1 cellular context compared by ENCODE assay signal in the genomic region with DNA sequence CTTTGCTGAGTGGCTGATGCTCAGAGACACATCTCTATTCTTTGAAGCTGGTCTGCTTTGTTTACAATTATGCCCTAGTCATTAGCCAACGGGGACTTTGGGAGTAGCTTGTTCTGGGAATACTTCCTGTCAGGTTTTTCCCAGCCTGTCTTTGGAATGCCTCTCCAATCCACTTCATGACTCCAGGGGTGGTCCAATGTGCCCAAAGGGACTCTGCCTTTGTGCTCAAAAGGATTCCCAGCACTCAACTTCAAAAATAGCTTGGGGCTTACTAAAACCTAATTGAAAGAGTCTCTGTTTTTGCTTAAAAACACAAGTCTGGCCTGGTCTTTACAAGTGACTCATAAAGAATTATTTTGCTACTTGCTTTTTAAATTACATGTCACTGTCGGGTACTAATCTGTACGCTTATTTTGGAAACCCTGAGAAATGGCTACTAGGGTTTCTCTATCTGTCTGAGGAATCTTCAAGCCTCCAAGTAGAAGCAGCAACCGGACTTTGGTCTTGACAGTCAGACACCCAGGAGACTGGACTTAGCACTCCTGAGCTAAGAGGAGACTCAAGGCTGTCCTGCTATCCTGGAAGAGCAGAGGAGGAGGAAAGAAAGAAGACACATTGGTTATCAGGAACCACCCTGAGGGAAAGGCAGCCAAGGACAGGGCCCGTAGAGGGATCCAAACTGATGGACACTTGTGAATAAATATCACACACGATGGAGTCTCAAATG.
TF ChIP-seq lines count a peak whose summit lies in the region.

No MANE protein-coding gene starts in this region.

TF ChIP-seq in HepG2, 621 proteins besides CTCF, POLR2A, EP300 and RAD21 (continued from another document):
- TF ChIP-seq, protein P1, sequence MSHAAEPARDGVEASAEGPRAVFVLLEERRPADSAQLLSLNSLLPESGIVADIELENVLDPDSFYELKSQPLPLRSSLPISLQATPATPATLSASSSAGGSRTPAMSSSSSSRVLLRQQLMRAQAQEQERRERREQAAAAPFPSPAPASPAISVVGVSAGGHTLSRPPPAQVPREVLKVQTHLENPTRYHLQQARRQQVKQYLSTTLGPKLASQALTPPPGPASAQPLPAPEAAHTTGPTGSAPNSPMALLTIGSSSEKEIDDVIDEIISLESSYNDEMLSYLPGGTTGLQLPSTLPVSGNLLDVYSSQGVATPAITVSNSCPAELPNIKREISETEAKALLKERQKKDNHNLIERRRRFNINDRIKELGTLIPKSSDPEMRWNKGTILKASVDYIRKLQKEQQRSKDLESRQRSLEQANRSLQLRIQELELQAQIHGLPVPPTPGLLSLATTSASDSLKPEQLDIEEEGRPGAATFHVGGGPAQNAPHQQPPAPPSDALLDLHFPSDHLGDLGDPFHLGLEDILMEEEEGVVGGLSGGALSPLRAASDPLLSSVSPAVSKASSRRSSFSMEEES (CRISPR knock-in tag; IDR thresholded peaks at IDR 0.05): no peak
- TF ChIP-seq HNRNPH1 (optimal IDR thresholded peaks at IDR 0.05; ENCODE audit: low read depth, low read length) (no peak), HNRNPUL1 (IDR thresholded peaks at IDR 0.05; ENCODE audit: low read depth, low read length) (no peak), NFIC (IDR thresholded peaks at IDR 0.05; ENCODE audit: low read length) (no peak), CENPX (CRISPR knock-in tag; IDR thresholded peaks at IDR 0.05) (no peak), ZNF776 (CRISPR knock-in tag; IDR thresholded peaks at IDR 0.05) (no peak), SOX6 (IDR thresholded peaks at IDR 0.05) (no peak), SOX6 (CRISPR knock-in tag; IDR thresholded peaks at IDR 0.05) (peak; percentile 25; the same call in 1 of the 2 replicates), RARA (CRISPR knock-in tag; IDR thresholded peaks at IDR 0.05) (0 out of 2 replicates have a peak, but pooled peaks have one; percentile 11), CCAR2 (optimal IDR thresholded peaks at IDR 0.05; ENCODE audit: low read depth, low read length) (no peak), REXO4 (CRISPR knock-in tag; IDR thresholded peaks at IDR 0.05; ENCODE audit: borderline replicate concordance) (no peak), ZNF766 (CRISPR knock-in tag; IDR thresholded peaks at IDR 0.05; ENCODE audit: borderline replicate concordance) (no peak), GATA4 (IDR thresholded peaks at IDR 0.05; ENCODE audit: borderline replicate concordance, low read depth) (no peak), ZNF747 (CRISPR knock-in tag; IDR thresholded peaks at IDR 0.05; ENCODE audit: borderline replicate concordance) (no peak), KLF16 (CRISPR knock-in tag; IDR thresholded peaks at IDR 0.05) (no peak), ZNF17 (CRISPR knock-in tag; IDR thresholded peaks at IDR 0.05) (no peak)
- TF ChIP-seq, protein P2, sequence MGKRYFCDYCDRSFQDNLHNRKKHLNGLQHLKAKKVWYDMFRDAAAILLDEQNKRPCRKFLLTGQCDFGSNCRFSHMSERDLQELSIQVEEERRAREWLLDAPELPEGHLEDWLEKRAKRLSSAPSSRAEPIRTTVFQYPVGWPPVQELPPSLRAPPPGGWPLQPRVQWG (CRISPR knock-in tag; IDR thresholded peaks at IDR 0.05; ENCODE audit: borderline replicate concordance, low read depth): no peak
- TF ChIP-seq, protein P3, sequence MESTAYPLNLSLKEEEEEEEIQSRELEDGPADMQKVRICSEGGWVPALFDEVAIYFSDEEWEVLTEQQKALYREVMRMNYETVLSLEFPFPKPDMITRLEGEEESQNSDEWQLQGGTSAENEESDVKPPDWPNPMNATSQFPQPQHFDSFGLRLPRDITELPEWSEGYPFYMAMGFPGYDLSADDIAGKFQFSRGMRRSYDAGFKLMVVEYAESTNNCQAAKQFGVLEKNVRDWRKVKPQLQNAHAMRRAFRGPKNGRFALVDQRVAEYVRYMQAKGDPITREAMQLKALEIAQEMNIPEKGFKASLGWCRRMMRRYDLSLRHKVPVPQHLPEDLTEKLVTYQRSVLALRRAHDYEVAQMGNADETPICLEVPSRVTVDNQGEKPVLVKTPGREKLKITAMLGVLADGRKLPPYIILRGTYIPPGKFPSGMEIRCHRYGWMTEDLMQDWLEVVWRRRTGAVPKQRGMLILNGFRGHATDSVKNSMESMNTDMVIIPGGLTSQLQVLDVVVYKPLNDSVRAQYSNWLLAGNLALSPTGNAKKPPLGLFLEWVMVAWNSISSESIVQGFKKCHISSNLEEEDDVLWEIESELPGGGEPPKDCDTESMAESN (CRISPR knock-in tag; conservative IDR thresholded peaks at IDR 0.05): 0 out of 2 replicates have a peak, but pooled peaks have one; percentile 6
- TF ChIP-seq, protein P4, sequence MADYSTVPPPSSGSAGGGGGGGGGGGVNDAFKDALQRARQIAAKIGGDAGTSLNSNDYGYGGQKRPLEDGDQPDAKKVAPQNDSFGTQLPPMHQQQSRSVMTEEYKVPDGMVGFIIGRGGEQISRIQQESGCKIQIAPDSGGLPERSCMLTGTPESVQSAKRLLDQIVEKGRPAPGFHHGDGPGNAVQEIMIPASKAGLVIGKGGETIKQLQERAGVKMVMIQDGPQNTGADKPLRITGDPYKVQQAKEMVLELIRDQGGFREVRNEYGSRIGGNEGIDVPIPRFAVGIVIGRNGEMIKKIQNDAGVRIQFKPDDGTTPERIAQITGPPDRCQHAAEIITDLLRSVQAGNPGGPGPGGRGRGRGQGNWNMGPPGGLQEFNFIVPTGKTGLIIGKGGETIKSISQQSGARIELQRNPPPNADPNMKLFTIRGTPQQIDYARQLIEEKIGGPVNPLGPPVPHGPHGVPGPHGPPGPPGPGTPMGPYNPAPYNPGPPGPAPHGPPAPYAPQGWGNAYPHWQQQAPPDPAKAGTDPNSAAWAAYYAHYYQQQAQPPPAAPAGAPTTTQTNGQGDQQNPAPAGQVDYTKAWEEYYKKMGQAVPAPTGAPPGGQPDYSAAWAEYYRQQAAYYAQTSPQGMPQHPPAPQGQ (CRISPR knock-in tag; IDR thresholded peaks at IDR 0.05; ENCODE audit: borderline replicate concordance): no peak
